In genomic region chr2:147019296-147019695, GRCh38 we compare ENCODE assay signal across 1 cellular context.
TF ChIP-seq lines count a peak whose summit lies in the region.

No MANE protein-coding gene starts in this region.

TF ChIP-seq in GM23338, 12 proteins besides CTCF, POLR2A, EP300 and RAD21:
- TF ChIP-seq, protein P1, sequence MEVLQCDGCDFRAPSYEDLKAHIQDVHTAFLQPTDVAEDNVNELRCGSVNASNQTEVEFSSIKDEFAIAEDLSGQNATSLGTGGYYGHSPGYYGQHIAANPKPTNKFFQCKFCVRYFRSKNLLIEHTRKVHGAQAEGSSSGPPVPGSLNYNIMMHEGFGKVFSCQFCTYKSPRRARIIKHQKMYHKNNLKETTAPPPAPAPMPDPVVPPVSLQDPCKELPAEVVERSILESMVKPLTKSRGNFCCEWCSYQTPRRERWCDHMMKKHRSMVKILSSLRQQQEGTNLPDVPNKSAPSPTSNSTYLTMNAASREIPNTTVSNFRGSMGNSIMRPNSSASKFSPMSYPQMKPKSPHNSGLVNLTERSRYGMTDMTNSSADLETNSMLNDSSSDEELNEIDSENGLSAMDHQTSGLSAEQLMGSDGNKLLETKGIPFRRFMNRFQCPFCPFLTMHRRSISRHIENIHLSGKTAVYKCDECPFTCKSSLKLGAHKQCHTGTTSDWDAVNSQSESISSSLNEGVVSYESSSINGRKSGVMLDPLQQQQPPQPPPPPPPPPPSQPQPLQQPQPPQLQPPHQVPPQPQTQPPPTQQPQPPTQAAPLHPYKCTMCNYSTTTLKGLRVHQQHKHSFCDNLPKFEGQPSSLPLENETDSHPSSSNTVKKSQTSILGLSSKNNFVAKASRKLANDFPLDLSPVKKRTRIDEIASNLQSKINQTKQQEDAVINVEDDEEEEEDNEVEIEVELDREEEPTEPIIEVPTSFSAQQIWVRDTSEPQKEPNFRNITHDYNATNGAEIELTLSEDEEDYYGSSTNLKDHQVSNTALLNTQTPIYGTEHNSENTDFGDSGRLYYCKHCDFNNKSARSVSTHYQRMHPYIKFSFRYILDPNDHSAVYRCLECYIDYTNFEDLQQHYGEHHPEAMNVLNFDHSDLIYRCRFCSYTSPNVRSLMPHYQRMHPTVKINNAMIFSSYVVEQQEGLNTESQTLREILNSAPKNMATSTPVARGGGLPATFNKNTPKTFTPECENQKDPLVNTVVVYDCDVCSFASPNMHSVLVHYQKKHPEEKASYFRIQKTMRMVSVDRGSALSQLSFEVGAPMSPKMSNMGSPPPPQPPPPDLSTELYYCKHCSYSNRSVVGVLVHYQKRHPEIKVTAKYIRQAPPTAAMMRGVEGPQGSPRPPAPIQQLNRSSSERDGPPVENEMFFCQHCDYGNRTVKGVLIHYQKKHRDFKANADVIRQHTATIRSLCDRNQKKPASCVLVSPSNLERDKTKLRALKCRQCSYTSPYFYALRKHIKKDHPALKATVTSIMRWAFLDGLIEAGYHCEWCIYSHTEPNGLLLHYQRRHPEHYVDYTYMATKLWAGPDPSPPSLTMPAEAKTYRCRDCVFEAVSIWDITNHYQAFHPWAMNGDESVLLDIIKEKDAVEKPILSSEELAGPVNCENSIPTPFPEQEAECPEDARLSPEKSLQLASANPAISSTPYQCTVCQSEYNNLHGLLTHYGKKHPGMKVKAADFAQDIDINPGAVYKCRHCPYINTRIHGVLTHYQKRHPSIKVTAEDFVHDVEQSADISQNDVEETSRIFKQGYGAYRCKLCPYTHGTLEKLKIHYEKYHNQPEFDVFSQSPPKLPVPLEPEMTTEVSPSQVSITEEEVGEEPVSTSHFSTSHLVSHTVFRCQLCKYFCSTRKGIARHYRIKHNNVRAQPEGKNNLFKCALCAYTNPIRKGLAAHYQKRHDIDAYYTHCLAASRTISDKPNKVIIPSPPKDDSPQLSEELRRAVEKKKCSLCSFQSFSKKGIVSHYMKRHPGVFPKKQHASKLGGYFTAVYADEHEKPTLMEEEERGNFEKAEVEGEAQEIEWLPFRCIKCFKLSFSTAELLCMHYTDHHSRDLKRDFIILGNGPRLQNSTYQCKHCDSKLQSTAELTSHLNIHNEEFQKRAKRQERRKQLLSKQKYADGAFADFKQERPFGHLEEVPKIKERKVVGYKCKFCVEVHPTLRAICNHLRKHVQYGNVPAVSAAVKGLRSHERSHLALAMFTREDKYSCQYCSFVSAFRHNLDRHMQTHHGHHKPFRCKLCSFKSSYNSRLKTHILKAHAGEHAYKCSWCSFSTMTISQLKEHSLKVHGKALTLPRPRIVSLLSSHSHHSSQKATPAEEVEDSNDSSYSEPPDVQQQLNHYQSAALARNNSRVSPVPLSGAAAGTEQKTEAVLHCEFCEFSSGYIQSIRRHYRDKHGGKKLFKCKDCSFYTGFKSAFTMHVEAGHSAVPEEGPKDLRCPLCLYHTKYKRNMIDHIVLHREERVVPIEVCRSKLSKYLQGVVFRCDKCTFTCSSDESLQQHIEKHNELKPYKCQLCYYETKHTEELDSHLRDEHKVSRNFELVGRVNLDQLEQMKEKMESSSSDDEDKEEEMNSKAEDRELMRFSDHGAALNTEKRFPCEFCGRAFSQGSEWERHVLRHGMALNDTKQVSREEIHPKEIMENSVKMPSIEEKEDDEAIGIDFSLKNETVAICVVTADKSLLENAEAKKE (CRISPR knock-in tag; IDR thresholded peaks at IDR 0.05), result no peak
- no peak for TF ChIP-seq NANOG (IDR thresholded peaks at IDR 0.05; ENCODE audit: borderline replicate concordance)
